In the genomic region with DNA sequence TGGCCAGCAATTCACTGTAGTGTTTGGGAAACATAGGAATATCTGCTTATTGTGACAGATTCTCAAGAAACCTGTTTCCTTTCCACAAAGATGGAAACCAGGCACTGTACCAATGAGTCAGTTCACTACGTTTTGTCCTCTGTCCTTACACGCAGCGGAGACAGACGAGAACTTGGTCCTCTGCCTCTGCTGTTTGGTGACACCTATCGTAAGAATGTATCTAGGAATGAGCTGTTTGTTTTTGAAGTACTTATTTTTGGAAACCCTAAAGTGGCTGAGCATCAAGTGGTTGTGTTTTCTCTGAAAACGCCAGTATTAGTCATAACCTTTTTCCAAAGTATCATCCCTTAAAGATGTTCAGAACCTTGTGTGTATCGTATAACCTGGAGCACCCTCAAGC, we compare ENCODE assay signal across 13 cellular contexts.
DNase-seq lines count a peak whose midpoint lies in the region; ATAC-seq, FAIRE-seq and TF ChIP-seq lines count a peak whose summit lies in the region.
"Had no signal": no experiment of that assay in that cellular context is flagged by ENCODE, and none has a peak within 500 bp of the region (broad histone marks: within the 10 kb centered on the region; RNA-seq: fewer than 3 reads in every experiment).

No MANE protein-coding gene starts in this region.

- H3K9me3 ChIP-seq in astrocyte (ENCODE audit: insufficient read depth, low read depth, low read length) (no peaks in the 10 kb centered on the region), keratinocyte (ENCODE audit: control insufficient read depth, low read depth, low read length) (no peaks in the 10 kb centered on the region), uterus (no peaks in the 10 kb centered on the region)
- no peaks in the 10 kb centered on the region for H3K9me3 ChIP-seq in CD4-positive, alpha-beta T cell (ENCODE audit: control insufficient read depth, low read length)

- H3K27me3 ChIP-seq in astrocyte (ENCODE audit: insufficient read depth, low read length) (no peaks in the 10 kb centered on the region), keratinocyte (ENCODE audit: control insufficient read depth, extremely low read depth, insufficient read depth, low read length) (no peaks in the 10 kb centered on the region), uterus (no peaks in the 10 kb centered on the region)
- H3K27me3 ChIP-seq in CD4-positive, alpha-beta T cell (ENCODE audit: control insufficient read depth, insufficient read depth, low read length), result no peaks in the 10 kb centered on the region

- H3K36me3 ChIP-seq in astrocyte (ENCODE audit: insufficient read depth, low read length), result peaks cover 73% of the 10 kb centered on the region
- peaks cover 31 to 38% of the 10 kb centered on the region in 2 experiments for H3K36me3 ChIP-seq in keratinocyte (ENCODE audit: control insufficient read depth in 2 of 2, extremely low read depth in 1 of 2, insufficient read depth in 2 of 2, low read length in 2 of 2)
- no peaks in the 10 kb centered on the region for H3K36me3 ChIP-seq in uterus

- H3K4me3 Mint-ChIP-seq in activated T-cell treated with anti-CD3 and anti-CD28 coated beads, Interleukin-2, amount 50 U/mL, for 72 hours, result no peak overlapping the region
- H3K4me3 Mint-ChIP-seq in activated T-cell treated with anti-CD3 and anti-CD28 coated beads, Interleukin-2, amount 50 U/mL, for 4 hours, result no peak overlapping the region
- H3K4me3 Mint-ChIP-seq in astrocyte (ENCODE audit: unreplicated experiment), result no peak overlapping the region
- no peak overlapping the region for H3K4me3 Mint-ChIP-seq in CD4-positive, alpha-beta T cell

- TF ChIP-seq CTCF in astrocyte (IDR thresholded peaks at IDR 0.05; ENCODE audit: insufficient read depth, low read depth, low read length), result no peak
- peak in 1 of 3 experiments; percentile 26 for TF ChIP-seq CTCF in keratinocyte (optimal IDR thresholded peaks at IDR 0.05 in 1 of 3, IDR thresholded peaks at IDR 0.05 in 1 of 3, conservative IDR thresholded peaks at IDR 0.05 in 1 of 3; ENCODE audit: extremely low read depth in 1 of 3, insufficient read depth in 2 of 3, low read length in 3 of 3)
- TF ChIP-seq CTCF in uterus (IDR thresholded peaks at IDR 0.05), result no peak
- TF ChIP-seq CTCF in CD4-positive, alpha-beta T cell (IDR thresholded peaks at IDR 0.05), result no peak

- peaks cover 5 to 12% of the 10 kb centered on the region in 2 donors for H3K36me3 Mint-ChIP-seq in activated T-cell treated with anti-CD3 and anti-CD28 coated beads, Interleukin-2, amount 50 U/mL, for 72 hours (ENCODE audit: insufficient read depth in 2 of 2)
- peaks cover 19% of the 10 kb centered on the region for H3K36me3 Mint-ChIP-seq in activated T-cell treated with anti-CD3 and anti-CD28 coated beads, Interleukin-2, amount 50 U/mL, for 4 hours (ENCODE audit: insufficient read depth)
- H3K36me3 Mint-ChIP-seq in astrocyte (ENCODE audit: low read depth, unreplicated experiment), result peaks cover 44% of the 10 kb centered on the region
- peaks cover 83% of the 10 kb centered on the region for H3K36me3 Mint-ChIP-seq in CD4-positive, alpha-beta T cell (ENCODE audit: low read depth)

- H3K27ac ChIP-seq in astrocyte (ENCODE audit: low read depth, low read length) (peak overlapping the region; percentile 80), keratinocyte (ENCODE audit: control insufficient read depth, insufficient read depth, low read length) (no peak overlapping the region), uterus (peak overlapping the region; percentile 31 to 62)
- H3K27ac ChIP-seq in CD4-positive, alpha-beta T cell (ENCODE audit: low read depth, low read length), result no peak overlapping the region

- H3K9me1 ChIP-seq in keratinocyte (ENCODE audit: control insufficient read depth, extremely low read depth, insufficient read depth, low read length), result no peaks in the 10 kb centered on the region

- FAIRE-seq in astrocyte (lab: Jason Lieb, UNC), result peak; percentile 92
- peak; percentile 73 for FAIRE-seq in keratinocyte (lab: Jason Lieb, UNC)
- FAIRE-seq: kidney had no signal

- TF ChIP-seq POLR2A in uterus (IDR thresholded peaks at IDR 0.05), result no peak

- no peak for DNase-seq in activated T-cell treated with anti-CD3 and anti-CD28 coated beads, Interleukin-2, amount 50 U/mL, for 72 hours
- no peak for DNase-seq in activated T-cell treated with anti-CD3 and anti-CD28 coated beads, Interleukin-2, amount 50 U/mL, for 4 hours
- DNase-seq in astrocyte (ENCODE audit: low read depth), result peak; percentile 97
- peak; percentile 58 for DNase-seq in keratinocyte (ENCODE audit: low read depth, low spot score)
- no peak for DNase-seq in uterus
- DNase-seq in left lobe of liver (ENCODE audit: low spot score), result no peak
- no peak for DNase-seq in CD4-positive, alpha-beta T cell
- DNase-seq: effector memory CD4-positive, alpha-beta T cell; kidney; MM.1S; T-helper 9 cell had no signal

- no peaks in the 10 kb centered on the region for H3K27me3 Mint-ChIP-seq in activated T-cell treated with anti-CD3 and anti-CD28 coated beads, Interleukin-2, amount 50 U/mL, for 72 hours (ENCODE audit: low read depth)
- H3K27me3 Mint-ChIP-seq in activated T-cell treated with anti-CD3 and anti-CD28 coated beads, Interleukin-2, amount 50 U/mL, for 4 hours (ENCODE audit: low read depth), result no peaks in the 10 kb centered on the region
- H3K27me3 Mint-ChIP-seq in astrocyte (ENCODE audit: low read depth, unreplicated experiment), result no peaks in the 10 kb centered on the region
- H3K27me3 Mint-ChIP-seq in CD4-positive, alpha-beta T cell, result no peaks in the 10 kb centered on the region
- H3K27me3 Mint-ChIP-seq: progenitor cell of endocrine pancreas had no signal

- H3K27ac Mint-ChIP-seq in activated T-cell treated with anti-CD3 and anti-CD28 coated beads, Interleukin-2, amount 50 U/mL, for 72 hours, result no peak overlapping the region
- H3K27ac Mint-ChIP-seq in astrocyte (ENCODE audit: unreplicated experiment), result no peak overlapping the region
- H3K27ac Mint-ChIP-seq in CD4-positive, alpha-beta T cell, result no peak overlapping the region

- H3K4me2 ChIP-seq in astrocyte (ENCODE audit: low read length) (peak overlapping the region; percentile 65), keratinocyte (ENCODE audit: control insufficient read depth, extremely low read depth, insufficient read depth, low read depth, low read length) (no peak overlapping the region)

- POLR2A ChIA-PET in CD4-positive, alpha-beta T cell (lab: Charles Lee), result no interaction called here

- H3K4me3 ChIP-seq in astrocyte (ENCODE audit: insufficient read depth, low read depth, low read length) (peak overlapping the region; percentile 10), keratinocyte (ENCODE audit: control insufficient read depth in 2 of 3, extremely low read depth in 1 of 3, insufficient read depth in 2 of 3, low read depth in 1 of 3, low read length in 3 of 3) (no peak overlapping the region), uterus (no peak overlapping the region)

- ATAC-seq in activated T-cell treated with anti-CD3 and anti-CD28 coated beads, Interleukin-2, amount 50 U/mL, for 72 hours (replicated peaks in 1 of 2), result peak; percentile 60 to 79
- ATAC-seq in activated T-cell treated with anti-CD3 and anti-CD28 coated beads, Interleukin-2, amount 50 U/mL, for 4 hours, result no peak
- ATAC-seq in left lobe of liver, result no peak
- no peak for ATAC-seq in GM18520 (IDR thresholded peaks at IDR 0.05; ENCODE audit: unreplicated experiment)
- no peak for ATAC-seq in CD4-positive, alpha-beta T cell (ENCODE audit: poor library complexity)

- H3K9me3 Mint-ChIP-seq in activated T-cell treated with anti-CD3 and anti-CD28 coated beads, Interleukin-2, amount 50 U/mL, for 72 hours, result no peaks in the 10 kb centered on the region
- H3K9me3 Mint-ChIP-seq in activated T-cell treated with anti-CD3 and anti-CD28 coated beads, Interleukin-2, amount 50 U/mL, for 4 hours, result no peaks in the 10 kb centered on the region
- H3K9me3 Mint-ChIP-seq in astrocyte (ENCODE audit: unreplicated experiment), result no peaks in the 10 kb centered on the region
- H3K9me3 Mint-ChIP-seq in CD4-positive, alpha-beta T cell, result no peaks in the 10 kb centered on the region

- H4K20me1 ChIP-seq in astrocyte (ENCODE audit: insufficient read depth, low read length) (peaks cover 6% of the 10 kb centered on the region), keratinocyte (ENCODE audit: control insufficient read depth, extremely low read depth, insufficient read depth, low read length) (no peaks in the 10 kb centered on the region)

- CTCF ChIA-PET in CD4-positive, alpha-beta T cell (lab: Charles Lee), result no interaction called here

- dilution Hi-C loops in keratinocyte (cut with MboI; ENCODE audit: extremely low pct_ligation_motif_present, low sequenced_read_pairs), result no loop called here

- H2AFZ ChIP-seq in astrocyte (ENCODE audit: low read depth, low read length) (no peak overlapping the region), keratinocyte (ENCODE audit: control insufficient read depth, low read length) (no peak overlapping the region)

- H3K4me1 Mint-ChIP-seq in activated T-cell treated with anti-CD3 and anti-CD28 coated beads, Interleukin-2, amount 50 U/mL, for 72 hours (ENCODE audit: low read depth), result peaks cover 26% of the 10 kb centered on the region
- H3K4me1 Mint-ChIP-seq in activated T-cell treated with anti-CD3 and anti-CD28 coated beads, Interleukin-2, amount 50 U/mL, for 4 hours (ENCODE audit: low read depth), result peaks cover 6% of the 10 kb centered on the region
- H3K4me1 Mint-ChIP-seq in astrocyte (ENCODE audit: low read depth, unreplicated experiment), result peaks cover 24% of the 10 kb centered on the region
- H3K4me1 Mint-ChIP-seq in CD4-positive, alpha-beta T cell (ENCODE audit: low read depth), result peaks cover 6% of the 10 kb centered on the region

- intact Hi-C loops in uterus (cut with DNase I; ENCODE audit: low total_unique reads), result no loop called here
- intact Hi-C loops in CD4-positive, alpha-beta T cell (cut with DNase I, micrococcal nuclease), result no loop called here

- H3K9ac ChIP-seq in astrocyte (ENCODE audit: low read length) (peak overlapping the region; percentile 55), keratinocyte (ENCODE audit: control insufficient read depth, extremely low read depth, insufficient read depth, low read length) (no peak overlapping the region)

- H3K79me2 ChIP-seq in astrocyte (ENCODE audit: insufficient read depth, low read length) (peaks cover 28% of the 10 kb centered on the region), keratinocyte (ENCODE audit: control insufficient read depth, insufficient read depth, low read length) (no peaks in the 10 kb centered on the region)

- H3K4me1 ChIP-seq in astrocyte (ENCODE audit: insufficient read depth, low read length), result peaks cover 17% of the 10 kb centered on the region
- H3K4me1 ChIP-seq in keratinocyte (ENCODE audit: control insufficient read depth, extremely low read depth, insufficient read depth, low read length), result peaks cover 15% of the 10 kb centered on the region
- H3K4me1 ChIP-seq in uterus, result peaks cover 3 to 6% of the 10 kb centered on the region in 2 donors

Comparison
In these comparisons a context has a peak if more than half of its experiments do, and no peak if none do; other contexts are left out.
1. ATAC-seq: peak in activated T-cell treated with anti-CD3 and anti-CD28 coated beads, Interleukin-2, amount 50 U/mL, for 72 hours (2 of 2); none in activated T-cell treated with anti-CD3 and anti-CD28 coated beads, Interleukin-2, amount 50 U/mL, for 4 hours (0 of 2), left lobe of liver (single experiment), GM18520 (single experiment) and CD4-positive, alpha-beta T cell (single experiment).
2. DNase-seq: peak in astrocyte (single experiment) and keratinocyte (single experiment); none in activated T-cell treated with anti-CD3 and anti-CD28 coated beads, Interleukin-2, amount 50 U/mL, for 72 hours (0 of 2), activated T-cell treated with anti-CD3 and anti-CD28 coated beads, Interleukin-2, amount 50 U/mL, for 4 hours (single experiment), uterus (0 of 2), left lobe of liver (single experiment) and CD4-positive, alpha-beta T cell (0 of 10).
3. H3K27ac ChIP-seq: peak in astrocyte (single experiment) and uterus (2 of 2); none in keratinocyte (single experiment) and CD4-positive, alpha-beta T cell (single experiment).